ENCODE assay signal across 8 cellular contexts in the genomic region with DNA sequence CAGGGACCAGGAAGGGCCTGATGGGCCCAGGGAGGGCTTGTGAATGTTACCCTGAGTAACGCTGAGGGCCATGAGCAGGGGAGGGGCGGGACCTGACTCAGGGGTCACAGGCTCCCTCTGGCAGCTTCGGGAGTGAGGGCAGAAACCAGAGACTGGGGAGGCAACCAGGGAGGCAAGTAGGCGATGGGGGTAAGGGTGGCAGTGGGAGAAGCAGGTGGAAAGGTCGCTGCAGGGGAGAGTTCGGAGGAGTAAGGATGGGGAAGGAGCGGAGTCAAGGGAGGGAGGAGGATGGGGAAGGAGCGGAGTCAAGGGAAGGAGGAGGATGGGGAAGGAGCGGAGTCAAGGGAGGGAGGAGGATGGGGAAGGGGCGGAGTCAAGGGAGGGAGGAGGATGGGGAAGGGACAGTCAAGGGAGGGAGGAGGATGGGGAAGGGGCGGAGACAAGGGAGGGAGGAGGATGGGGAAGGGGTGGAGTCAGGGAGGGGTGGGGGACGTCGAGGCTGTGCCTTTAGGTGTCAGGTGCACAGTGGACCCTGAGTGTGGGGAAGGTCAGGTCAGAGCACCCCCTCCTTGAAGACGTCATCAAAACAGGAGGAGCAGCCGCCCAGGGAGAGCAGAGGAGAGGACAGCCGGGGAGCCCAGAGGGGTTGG. TPM values are rescaled to one million over a fixed set of nuclear protein-coding genes. Genes with fewer than 3 reads are reported as not detected.
DNase-seq lines count a peak whose midpoint lies in the region; ATAC-seq and TF ChIP-seq lines count a peak whose summit lies in the region.

No MANE protein-coding gene starts in this region.

- no peak for TF ChIP-seq CTCF in parathyroid adenoma (IDR thresholded peaks at IDR 0.05)

- no peak overlapping the region for H3K27ac ChIP-seq in SK-N-MC
- H3K27ac ChIP-seq in parathyroid adenoma = no peak overlapping the region

- peaks cover 4% of the 10 kb centered on the region for H3K4me1 ChIP-seq in parathyroid adenoma

- no peaks in the 10 kb centered on the region; the same call in 1 of the 2 replicates for H3K27me3 ChIP-seq in H7 (ENCODE audit: control insufficient read depth, insufficient read depth, low read length)
- no peaks in the 10 kb centered on the region for H3K27me3 ChIP-seq in parathyroid adenoma (ENCODE audit: control insufficient read depth, insufficient read depth, low read length)

- peak; percentile 96 for DNase-seq in H7
- no peak for DNase-seq in SK-N-MC (ENCODE audit: low read depth, low spot score)
- peak; percentile 63 for DNase-seq in foreskin melanocyte
- DNase-seq in ACHN = no peak
- no peak for DNase-seq in NCI-H1436 (lab: John Stamatoyannopoulos, UW)

- in situ Hi-C loops in ACHN (cut with HindIII; ENCODE audit: low pct_ligation_motif_present, low pct_unique_long_range_greater_than_20kb, low sequenced_read_pairs) = no loop called here

- ATAC-seq in GM18858 (IDR thresholded peaks at IDR 0.05; ENCODE audit: unreplicated experiment) (no peak), HG02840 (IDR thresholded peaks at IDR 0.05; ENCODE audit: low FRiP score, unreplicated experiment) (no peak)

- H3K79me2 ChIP-seq in parathyroid adenoma = no peaks in the 10 kb centered on the region

- H3K36me3 ChIP-seq in H7 (replicated peaks; ENCODE audit: control insufficient read depth, insufficient read depth, low read length) (peaks cover 2% of the 10 kb centered on the region), SK-N-MC (ENCODE audit: insufficient read depth, low read length) (no peaks in the 10 kb centered on the region), parathyroid adenoma (ENCODE audit: control insufficient read depth, insufficient read depth, low read length) (no peaks in the 10 kb centered on the region)

- peak overlapping the region; percentile 72 for H3K4me3 ChIP-seq in H7 (ENCODE audit: insufficient read depth, low read depth, low read length)
- H3K4me3 ChIP-seq in SK-N-MC = peak overlapping the region; percentile 15; the same call in 1 of the 2 replicates
- no peak overlapping the region for H3K4me3 ChIP-seq in parathyroid adenoma (ENCODE audit: low read depth, low read length)

- no peak overlapping the region for H3K9ac ChIP-seq in SK-N-MC (ENCODE audit: insufficient read length)
- H3K9ac ChIP-seq in parathyroid adenoma = no peak overlapping the region

- H2AFZ ChIP-seq in parathyroid adenoma = peak overlapping the region; percentile 42

- H3K9me3 ChIP-seq in SK-N-MC (ENCODE audit: low read depth, low read length) (no peaks in the 10 kb centered on the region), parathyroid adenoma (ENCODE audit: control insufficient read depth, low read length) (no peaks in the 10 kb centered on the region)

- peak overlapping the region; percentile 35 for H3K4me2 ChIP-seq in parathyroid adenoma (ENCODE audit: low read length)

RNA-seq across cellular contexts. Expression of a gene that starts 15.5 kb away (rescaled TPM):
- 0.73 and 1.7 TPM in 2 replicates for total RNA-seq in H7 (2014; rRNA removed; shearing (Covaris generic))

RNA-seq across cellular contexts. Expression of a gene that starts 28.1 kb away (rescaled TPM):
- total RNA-seq in H7 (2014; rRNA removed; shearing (Covaris generic)) = 21.6 and 21.7 TPM in 2 replicates

RNA-seq across cellular contexts. Expression of a gene that starts 41.9 kb away (rescaled TPM):
- total RNA-seq in H7 (2014; rRNA removed; shearing (Covaris generic)) = 0.33 TPM in 1 of 2 replicates, not detected in the other

Comparison
In these comparisons a context has a peak if more than half of its experiments do, and no peak if none do; other contexts are left out.
1. DNase-seq: peak in H7 (single experiment) and foreskin melanocyte (single experiment); none in SK-N-MC (single experiment), ACHN (single experiment) and NCI-H1436 (single experiment).